Comparison of ENCODE assay signal across 15 cellular contexts in genomic region chr6:1636272-1636825, GRCh38. TPM values are rescaled to one million over a fixed set of nuclear protein-coding genes. Genes with fewer than 3 reads are reported as not detected.
A peak's percentile ranks its signal among the peaks of the same experiment; 100 is the strongest.
DNase-seq lines count a peak whose midpoint lies in the region; ATAC-seq, FAIRE-seq and TF ChIP-seq lines count a peak whose summit lies in the region.
"Had no signal": no experiment of that assay in that cellular context is flagged by ENCODE, and none has a peak within 500 bp of the region (broad histone marks: within the 10 kb centered on the region; RNA-seq: fewer than 3 reads in every experiment).

No MANE protein-coding gene starts in this region.

- 77 to 86% (median 81%) methylated on average over 9 of the region's 9 CpGs for WGBS in small intestine, 3 donors

- no peak for FAIRE-seq in small intestine (lab: Jason Lieb, UNC)
- FAIRE-seq: GM12891, HTR-8/SVneo had no signal

- intact Hi-C loops in left colon (cut with DNase I, micrococcal nuclease), result no loop called here

- H3K27ac ChIP-seq in RWPE1, result peak overlapping the region; percentile 84
- peak overlapping the region in 1 of 2 donors; percentile 65 for H3K27ac ChIP-seq in small intestine (ENCODE audit: low read depth in 1 of 2, low read length in 1 of 2)
- H3K27ac ChIP-seq: KMS-11 had no signal

- ATAC-seq in left colon, result peak; percentile 58
- ATAC-seq in GM18861 (IDR thresholded peaks at IDR 0.05; ENCODE audit: unreplicated experiment), result no peak
- ATAC-seq: GM23338 had no signal

- POLR2A ChIA-PET in RWPE1 (lab: Yijun Ruan, JAX; ENCODE audit: low non-redundant PET), result no interaction called here

- H3K4me3 ChIP-seq in small intestine (ENCODE audit: low read depth in 1 of 2, low read length in 2 of 2), result no peak overlapping the region
- H3K4me3 ChIP-seq: GM23338 had no signal

- DNase-seq in M059J (ENCODE audit: low read depth), result peak; percentile 31
- no peak for DNase-seq in RWPE1 (ENCODE audit: low spot score)
- DNase-seq in left colon, result no peak
- DNase-seq in small intestine, result peak; percentile 80
- no peak for DNase-seq in AML-193 (lab: John Stamatoyannopoulos, UW)
- DNase-seq in HT-29 (ENCODE audit: low spot score), result no peak
- DNase-seq: CD4-positive, alpha-beta memory T cell; DMS153; MV-4-11 had no signal

- CTCF ChIA-PET in RWPE1 (lab: Yijun Ruan, JAX), result interaction anchor here (0.5 kb wide), 1 partner anchor 540 kb away, joined by 5 read pairs; no protein-coding TSS in a partner anchor

- H3K4me1 ChIP-seq in small intestine (ENCODE audit: control insufficient read depth in 2 of 2, insufficient read depth in 1 of 2, low read depth in 1 of 2, low read length in 1 of 2), result peaks cover 0 to 13% of the 10 kb centered on the region in 2 donors

- H3K9me3 ChIP-seq in small intestine (ENCODE audit: control insufficient read depth, low read depth), result no peaks in the 10 kb centered on the region

- no peaks in the 10 kb centered on the region for H3K27me3 ChIP-seq in small intestine (ENCODE audit: control insufficient read depth in 2 of 2, insufficient read depth in 2 of 2, low read length in 2 of 2)

- TF ChIP-seq CTCF in RWPE1 (conservative IDR thresholded peaks at IDR 0.05; ENCODE audit: low read depth), result no peak

- no peaks in the 10 kb centered on the region for H3K36me3 ChIP-seq in small intestine (ENCODE audit: control insufficient read depth in 2 of 2, insufficient read depth in 2 of 2, low read length in 2 of 2)

RNA-seq across cellular contexts. Expression of gene FOXC1, which starts 26.6 kb away (rescaled TPM):
- 8.3 and 10.2 TPM in 2 replicates for total RNA-seq in M059J (2014; rRNA removed; shearing (Covaris generic))
- 1 to 10 TPM in 1 of 2 donors, under 1 TPM in 1; 0.82 to 1.5 TPM for total RNA-seq in left colon
- 1 to 10 TPM in 1 of 3 donors, under 1 TPM in 1, not detected in 1; 0.27 to 3.1 TPM for polyA plus RNA-seq in small intestine
- 12.5 and 13.9 TPM in 2 replicates for total RNA-seq in HT-29 (2014; rRNA removed; shearing (Covaris generic))
- total RNA-seq: CD4-positive, alpha-beta memory T cell; OCI-LY7 had no signal
- polyA plus RNA-seq: CD4-positive, alpha-beta memory T cell had no signal

Comparison
In these comparisons a context has a peak if more than half of its experiments do, and no peak if none do; other contexts are left out.
1. DNase-seq: peak in M059J (single experiment) and small intestine (single experiment); none in RWPE1 (single experiment), left colon (0 of 2), AML-193 (0 of 2) and HT-29 (single experiment).